In genomic region chr6:111662794-111663231, GRCh38 we compare ENCODE assay signal across 8 cellular contexts. TPM values are rescaled to one million over a fixed set of nuclear protein-coding genes. Genes with fewer than 3 reads are reported as not detected.
DNase-seq lines count a peak whose midpoint lies in the region; ATAC-seq and TF ChIP-seq lines count a peak whose summit lies in the region.

No MANE protein-coding gene starts in this region.

- H3K27me3 Mint-ChIP-seq in osteocyte (ENCODE audit: unreplicated experiment), result no peaks in the 10 kb centered on the region

- H3K9me3 ChIP-seq in DND-41 (ENCODE audit: insufficient read depth, low read length, severe bottlenecking) (no peaks in the 10 kb centered on the region), body of pancreas (no peaks in the 10 kb centered on the region)

- no peaks in the 10 kb centered on the region for H3K9me3 Mint-ChIP-seq in osteocyte (ENCODE audit: unreplicated experiment)

- TF ChIP-seq CTCF in DND-41 (IDR thresholded peaks at IDR 0.05; ENCODE audit: borderline replicate concordance, extremely low read depth, low read length, poor library complexity, severe bottlenecking), result no peak
- no peak for TF ChIP-seq CTCF in fibroblast of mammary gland (conservative IDR thresholded peaks at IDR 0.05; ENCODE audit: control insufficient read depth, insufficient read depth, low read depth, low read length)
- TF ChIP-seq CTCF in osteocyte (IDR thresholded peaks at IDR 0.05), result no peak
- no peak for TF ChIP-seq CTCF in body of pancreas (IDR thresholded peaks at IDR 0.05)

- H3K4me1 ChIP-seq in DND-41 (ENCODE audit: insufficient read depth, low read length) (no peaks in the 10 kb centered on the region), body of pancreas (peaks cover 7% of the 10 kb centered on the region)

- intact Hi-C loops in body of pancreas (cut with DNase I), result no loop called here
- intact Hi-C loops in posterior cingulate gyrus (cut with DNase I), result no loop called here

- ATAC-seq in DND-41 (ENCODE audit: insufficient read depth, low read depth) (peak; percentile 23; the same call in 1 of the 3 replicates), body of pancreas (no peak)

- DNase-seq in DND-41 (no peak), RPMI8226 (peak; percentile 17), fibroblast of mammary gland (ENCODE audit: low read depth) (peak; percentile 38), osteocyte (ENCODE audit: extremely low spot score, unreplicated experiment) (no peak), body of pancreas (no peak), NCI-H1436 treated with DMSO at 0.1 percent for 48 hours (lab: John Stamatoyannopoulos, UW) (no peak), NCI-H2171 treated with DMSO at 0.1 percent for 48 hours (lab: John Stamatoyannopoulos, UW) (no peak), posterior cingulate gyrus (no peak)

- peak overlapping the region; percentile 54 for H3K27ac Mint-ChIP-seq in osteocyte (ENCODE audit: unreplicated experiment)

- H3K4me1 Mint-ChIP-seq in osteocyte (ENCODE audit: unreplicated experiment), result peaks cover 38% of the 10 kb centered on the region

- no peak overlapping the region for H3K9ac ChIP-seq in DND-41 (ENCODE audit: low read depth, low read length)

- H3K36me3 ChIP-seq in DND-41 (ENCODE audit: insufficient read depth, low read length) (peaks cover 53% of the 10 kb centered on the region), body of pancreas (replicated peaks in 1 of 2; ENCODE audit: insufficient read depth in 1 of 2, low read depth in 2 of 2) (no peaks in the 10 kb centered on the region)

- H2AFZ ChIP-seq in DND-41 (ENCODE audit: low read depth, low read length), result no peak overlapping the region

- no peaks in the 10 kb centered on the region for H4K20me1 ChIP-seq in DND-41 (ENCODE audit: insufficient read depth, low read length)

- H3K79me2 ChIP-seq in DND-41 (ENCODE audit: insufficient read depth, low read length), result no peaks in the 10 kb centered on the region

- H3K4me3 ChIP-seq in DND-41 (ENCODE audit: low read depth in 1 of 2, low read length in 2 of 2), result no peak overlapping the region
- H3K4me3 ChIP-seq in fibroblast of mammary gland (ENCODE audit: control insufficient read depth, low read depth, low read length), result no peak overlapping the region
- no peak overlapping the region for H3K4me3 ChIP-seq in body of pancreas

- no peak for TF ChIP-seq POLR2A in body of pancreas (IDR thresholded peaks at IDR 0.05)

- no peak overlapping the region for H3K4me3 Mint-ChIP-seq in osteocyte (ENCODE audit: unreplicated experiment)

- H3K27me3 ChIP-seq in DND-41 (ENCODE audit: insufficient read depth, low read length, poor library complexity), result no peaks in the 10 kb centered on the region
- H3K27me3 ChIP-seq in body of pancreas, result no peaks in the 10 kb centered on the region

- no peak overlapping the region for H3K4me2 ChIP-seq in DND-41 (ENCODE audit: insufficient read depth, low read length)

- 57 to 89% methylated on average over 6 of the region's 6 CpGs for WGBS in body of pancreas, 2 donors

- H3K27ac ChIP-seq in DND-41 (ENCODE audit: low read length) (no peak overlapping the region), body of pancreas (peak overlapping the region in 1 of 4 donors; percentile 6)

- peaks cover 18% of the 10 kb centered on the region for H3K36me3 Mint-ChIP-seq in osteocyte (ENCODE audit: unreplicated experiment)

RNA-seq across cellular contexts. Expression of gene TRAF3IP2, which starts 57.1 kb away (rescaled TPM):
- total RNA-seq in osteocyte, result 10.5 and 12.8 TPM in 2 replicates
- total RNA-seq in body of pancreas, result 10 to 100 TPM; 15.8 to 29.0 TPM

Comparison
In these comparisons a context has a peak if more than half of its experiments do, and no peak if none do; other contexts are left out.
1. DNase-seq: peak in RPMI8226 (single experiment) and fibroblast of mammary gland (single experiment); none in DND-41 (single experiment), osteocyte (single experiment), body of pancreas (0 of 4), NCI-H1436 treated with DMSO at 0.1 percent for 48 hours (single experiment), NCI-H2171 treated with DMSO at 0.1 percent for 48 hours (single experiment) and posterior cingulate gyrus (0 of 10).